In the genomic region with DNA sequence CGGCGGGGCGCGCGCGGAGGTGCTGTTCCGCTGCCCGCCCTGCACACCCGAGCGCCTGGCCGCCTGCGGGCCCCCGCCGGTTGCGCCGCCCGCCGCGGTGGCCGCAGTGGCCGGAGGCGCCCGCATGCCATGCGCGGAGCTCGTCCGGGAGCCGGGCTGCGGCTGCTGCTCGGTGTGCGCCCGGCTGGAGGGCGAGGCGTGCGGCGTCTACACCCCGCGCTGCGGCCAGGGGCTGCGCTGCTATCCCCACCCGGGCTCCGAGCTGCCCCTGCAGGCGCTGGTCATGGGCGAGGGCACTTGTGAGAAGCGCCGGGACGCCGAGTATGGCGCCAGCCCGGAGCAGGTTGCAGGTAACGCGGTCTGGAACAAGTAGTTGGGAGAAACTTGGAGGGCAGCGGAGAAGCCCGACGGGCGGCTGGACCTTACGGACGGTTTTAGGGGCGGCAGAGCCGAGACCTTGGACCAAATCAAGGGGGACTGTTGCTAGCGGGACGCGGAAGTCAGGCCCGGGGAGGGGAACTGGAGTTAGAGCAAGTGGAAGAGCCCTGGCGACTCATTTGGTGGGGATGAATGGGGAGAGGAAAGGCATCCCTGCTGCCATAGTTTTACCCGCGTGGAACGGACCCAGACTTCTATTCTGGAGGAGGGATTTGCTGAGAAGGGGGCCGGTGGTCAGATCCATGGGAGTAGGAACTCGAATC, we compare ENCODE assay signal across 1 cellular context.
TF ChIP-seq lines count a peak whose summit lies in the region.

No MANE protein-coding gene starts in this region.

TF ChIP-seq in HEK293, 187 proteins besides CTCF, POLR2A, EP300 and RAD21 (continued from another document):
- TF ChIP-seq, protein P1, sequence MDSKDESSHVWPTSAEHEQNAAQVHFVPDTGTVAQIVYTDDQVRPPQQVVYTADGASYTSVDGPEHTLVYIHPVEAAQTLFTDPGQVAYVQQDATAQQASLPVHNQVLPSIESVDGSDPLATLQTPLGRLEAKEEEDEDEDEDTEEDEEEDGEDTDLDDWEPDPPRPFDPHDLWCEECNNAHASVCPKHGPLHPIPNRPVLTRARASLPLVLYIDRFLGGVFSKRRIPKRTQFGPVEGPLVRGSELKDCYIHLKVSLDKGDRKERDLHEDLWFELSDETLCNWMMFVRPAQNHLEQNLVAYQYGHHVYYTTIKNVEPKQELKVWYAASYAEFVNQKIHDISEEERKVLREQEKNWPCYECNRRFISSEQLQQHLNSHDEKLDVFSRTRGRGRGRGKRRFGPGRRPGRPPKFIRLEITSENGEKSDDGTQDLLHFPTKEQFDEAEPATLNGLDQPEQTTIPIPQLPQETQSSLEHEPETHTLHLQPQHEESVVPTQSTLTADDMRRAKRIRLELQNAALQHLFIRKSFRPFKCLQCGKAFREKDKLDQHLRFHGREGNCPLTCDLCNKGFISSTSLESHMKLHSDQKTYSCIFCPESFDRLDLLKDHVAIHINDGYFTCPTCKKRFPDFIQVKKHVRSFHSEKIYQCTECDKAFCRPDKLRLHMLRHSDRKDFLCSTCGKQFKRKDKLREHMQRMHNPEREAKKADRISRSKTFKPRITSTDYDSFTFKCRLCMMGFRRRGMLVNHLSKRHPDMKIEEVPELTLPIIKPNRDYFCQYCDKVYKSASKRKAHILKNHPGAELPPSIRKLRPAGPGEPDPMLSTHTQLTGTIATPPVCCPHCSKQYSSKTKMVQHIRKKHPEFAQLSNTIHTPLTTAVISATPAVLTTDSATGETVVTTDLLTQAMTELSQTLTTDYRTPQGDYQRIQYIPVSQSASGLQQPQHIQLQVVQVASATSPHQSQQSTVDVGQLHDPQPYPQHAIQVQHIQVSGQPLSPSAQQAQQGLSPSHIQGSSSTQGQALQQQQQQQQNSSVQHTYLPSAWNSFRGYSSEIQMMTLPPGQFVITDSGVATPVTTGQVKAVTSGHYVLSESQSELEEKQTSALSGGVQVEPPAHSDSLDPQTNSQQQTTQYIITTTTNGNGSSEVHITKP (tag by site-specific recombination; IDR thresholded peaks at IDR 0.05) = peak; percentile 93
- TF ChIP-seq ZNF174 (tag by site-specific recombination; IDR thresholded peaks at IDR 0.05) (no peak), ZNF518A (tag by site-specific recombination; conservative IDR thresholded peaks at IDR 0.05; ENCODE audit: low read depth) (no peak), ZNF155 (tag by site-specific recombination; IDR thresholded peaks at IDR 0.05) (no peak), MYNN (tag by site-specific recombination; IDR thresholded peaks at IDR 0.05; ENCODE audit: borderline replicate concordance) (peak; percentile 97)
TF ChIP-seq in HEK293: peak in this region for 14.
